Comparison of ENCODE assay signal across 25 cellular contexts in genomic region chr5:12691330-12691729, GRCh38.
DNase-seq lines count a peak whose midpoint lies in the region; ATAC-seq and TF ChIP-seq lines count a peak whose summit lies in the region.
"Had no signal": no experiment of that assay in that cellular context is flagged by ENCODE, and none has a peak within 500 bp of the region (broad histone marks: within the 10 kb centered on the region; RNA-seq: fewer than 3 reads in every experiment).

No MANE protein-coding gene starts in this region.

- ATAC-seq in GM23338 (no peak), HG03571 (IDR thresholded peaks at IDR 0.05; ENCODE audit: unreplicated experiment) (no peak)
- ATAC-seq: activated CD8-positive, alpha-beta memory T cell treated with anti-CD3 and anti-CD28 coated beads, Interleukin-2, amount 10 ng/mL, durations not matched to agents 7 days and 5 days; psoas muscle; T-helper 17 cell had no signal

- H3K9me3 ChIP-seq in Caco-2: no peaks in the 10 kb centered on the region
- H3K9me3 ChIP-seq in WERI-Rb-1 (ENCODE audit: severe bottlenecking): no peaks in the 10 kb centered on the region
- H3K9me3 ChIP-seq: BLaER1, psoas muscle had no signal

- H3K36me3 ChIP-seq in Caco-2 (ENCODE audit: control insufficient read depth, insufficient read depth, low read length) (no peaks in the 10 kb centered on the region), GM23338 (ENCODE audit: insufficient read depth) (no peaks in the 10 kb centered on the region), WERI-Rb-1 (no peaks in the 10 kb centered on the region)
- H3K36me3 ChIP-seq: BLaER1 had no signal

- CTCF ChIA-PET in Caco-2 (lab: Charles Lee): no interaction called here

- H2AFZ ChIP-seq in GM23338: peak overlapping the region; percentile 52; the same call in 1 of the 2 replicates

- DNase-seq in Caco-2 (peak in 1 of 2 experiments; percentile 5), GM23338 (ENCODE audit: low spot score) (no peak), WERI-Rb-1 (peak; percentile 27), left kidney (ENCODE audit: low read depth, low spot score) (peak; percentile 16), HFFc6 (no peak)
- DNase-seq in stimulated activated CD4-positive, alpha-beta T cell treated with anti-CD3 and anti-CD28 coated beads, Interleukin-2, amount 100 ng/mL, for 24 hours: no peak
- DNase-seq: activated CD4-positive, alpha-beta T cell treated with anti-CD3 and anti-CD28 coated beads, Interleukin-2, amount 10 ng/mL, durations not matched to agents 24 days and 14 days; activated CD8-positive, alpha-beta memory T cell treated with anti-CD3 and anti-CD28 coated beads, Interleukin-2, amount 10 ng/mL, durations not matched to agents 7 days and 5 days; aorta; caudate nucleus; DMS79 treated with DMSO at 0.1 percent for 48 hours; glutamatergic neuron; HCEC 1CT; MM.1S; NCI-H1417; NCI-H2081; NCI-H524 treated with DMSO at 0.1 percent for 48 hours; psoas muscle; T-helper 17 cell had no signal

- BruUV-seq in Caco-2 (replicated peaks; lab: Mats Ljungman, UMichigan): no TSS peak

- no peaks in the 10 kb centered on the region for H3K9me2 ChIP-seq in GM23338 (ENCODE audit: insufficient read depth)

- no peaks in the 10 kb centered on the region for H3K79me2 ChIP-seq in GM23338 (replicated peaks; ENCODE audit: insufficient read depth)

- H3K27me3 ChIP-seq in Caco-2 (replicated peaks; ENCODE audit: control insufficient read depth, insufficient read depth, low read length) (no peaks in the 10 kb centered on the region), GM23338 (ENCODE audit: insufficient read depth) (no peaks in the 10 kb centered on the region), WERI-Rb-1 (ENCODE audit: insufficient read depth, low read depth, severe bottlenecking) (no peaks in the 10 kb centered on the region)
- H3K27me3 ChIP-seq: BLaER1 had no signal

- TF ChIP-seq CTCF in Caco-2 (IDR thresholded peaks at IDR 0.05; ENCODE audit: insufficient read depth in 1 of 2, low read depth in 1 of 2, low read length in 1 of 2, severe bottlenecking in 1 of 2, unreplicated experiment in 1 of 2) (no peak), GM23338 (conservative IDR thresholded peaks at IDR 0.05; ENCODE audit: low read depth in 2 of 2) (no peak), WERI-Rb-1 (IDR thresholded peaks at IDR 0.05; ENCODE audit: low read depth, low read length) (no peak), HFFc6 (IDR thresholded peaks at IDR 0.05) (no peak)

- H4K20me1 ChIP-seq in GM23338 (replicated peaks; ENCODE audit: insufficient read depth): no peaks in the 10 kb centered on the region
- H4K20me1 ChIP-seq: BLaER1 had no signal

- peaks cover 11% of the 10 kb centered on the region for H3K9me3 Mint-ChIP-seq in Caco-2 (ENCODE audit: unreplicated experiment)
- no peaks in the 10 kb centered on the region for H3K9me3 Mint-ChIP-seq in GM23338
- H3K9me3 Mint-ChIP-seq in HFFc6: peaks cover 33% of the 10 kb centered on the region

- H3K4me3 ChIP-seq in Caco-2 (ENCODE audit: low read depth, low read length) (no peak overlapping the region), GM23338 (no peak overlapping the region), WERI-Rb-1 (ENCODE audit: low read depth, low read length) (no peak overlapping the region)
- H3K4me3 ChIP-seq: BLaER1, lung, psoas muscle, SK-N-MC had no signal

- H3K27ac Mint-ChIP-seq in Caco-2 (ENCODE audit: unreplicated experiment): no peak overlapping the region
- H3K27ac Mint-ChIP-seq in GM23338: peak overlapping the region; percentile 83; the same call in 1 of the 2 replicates
- H3K27ac Mint-ChIP-seq in HFFc6: no peak overlapping the region
- H3K27ac Mint-ChIP-seq: activated CD4-positive, alpha-beta T cell treated with anti-CD3 and anti-CD28 coated beads, Interleukin-2, amount 10 ng/mL, durations not matched to agents 24 days and 14 days; activated CD8-positive, alpha-beta memory T cell treated with anti-CD3 and anti-CD28 coated beads, Interleukin-2, amount 10 ng/mL, durations not matched to agents 7 days and 5 days; activated naive CD4-positive, alpha-beta T cell treated with anti-CD3 and anti-CD28 coated beads, Interleukin-2, amount 50 U/mL, for 24 hours; dendritic cell treated with granulocyte-macrophage colony-stimulating factor and Interleukin-4, amounts not matched to agents 40 ng/mL and 50 ng/mL, for 4 days; T-helper 17 cell had no signal

- H3K4me1 Mint-ChIP-seq in Caco-2 (ENCODE audit: low read depth, unreplicated experiment): peaks cover 16% of the 10 kb centered on the region
- peaks cover 10% of the 10 kb centered on the region for H3K4me1 Mint-ChIP-seq in GM23338
- H3K4me1 Mint-ChIP-seq in HFFc6 (ENCODE audit: low read depth): no peaks in the 10 kb centered on the region
- H3K4me1 Mint-ChIP-seq: activated CD4-positive, alpha-beta T cell treated with anti-CD3 and anti-CD28 coated beads, Interleukin-2, amount 10 ng/mL, durations not matched to agents 24 days and 14 days; activated CD8-positive, alpha-beta memory T cell treated with anti-CD3 and anti-CD28 coated beads, Interleukin-2, amount 10 ng/mL, durations not matched to agents 7 days and 5 days; activated naive CD4-positive, alpha-beta T cell treated with anti-CD3 and anti-CD28 coated beads, Interleukin-2, amount 50 U/mL, for 24 hours; T-helper 17 cell had no signal

- H3K27me3 Mint-ChIP-seq in Caco-2 (ENCODE audit: insufficient read depth, unreplicated experiment) (peaks cover 4% of the 10 kb centered on the region), GM23338 (ENCODE audit: insufficient read depth, low read depth, poor library complexity) (no peaks in the 10 kb centered on the region), HFFc6 (ENCODE audit: insufficient read depth) (peaks cover 1% of the 10 kb centered on the region; the same call in 1 of the 2 replicates)
- H3K27me3 Mint-ChIP-seq: activated CD4-positive, alpha-beta T cell treated with anti-CD3 and anti-CD28 coated beads, Interleukin-2, amount 10 ng/mL, durations not matched to agents 24 days and 14 days; activated CD8-positive, alpha-beta memory T cell treated with anti-CD3 and anti-CD28 coated beads, Interleukin-2, amount 10 ng/mL, durations not matched to agents 7 days and 5 days; activated naive CD4-positive, alpha-beta T cell treated with anti-CD3 and anti-CD28 coated beads, Interleukin-2, amount 50 U/mL, for 24 hours; dendritic cell treated with granulocyte-macrophage colony-stimulating factor and Interleukin-4, amounts not matched to agents 40 ng/mL and 50 ng/mL, for 4 days; T-helper 17 cell had no signal

- POLR2A ChIA-PET in Caco-2 (lab: Charles Lee): no interaction called here

- intact Hi-C loops in Caco-2 (cut with micrococcal nuclease; ENCODE audit: unreplicated experiment): no loop called here

- H3K27ac ChIP-seq in GM23338 (ENCODE audit: low read depth) (no peak overlapping the region), WERI-Rb-1 (no peak overlapping the region)
- H3K27ac ChIP-seq: BLaER1, psoas muscle, SK-N-MC had no signal

- no peaks in the 10 kb centered on the region for H3K36me3 Mint-ChIP-seq in Caco-2 (ENCODE audit: insufficient read depth, unreplicated experiment)
- no peaks in the 10 kb centered on the region for H3K36me3 Mint-ChIP-seq in GM23338 (ENCODE audit: low read depth)
- H3K36me3 Mint-ChIP-seq in HFFc6 (ENCODE audit: low read depth): no peaks in the 10 kb centered on the region
- H3K36me3 Mint-ChIP-seq: activated CD8-positive, alpha-beta memory T cell treated with anti-CD3 and anti-CD28 coated beads, Interleukin-2, amount 10 ng/mL, durations not matched to agents 7 days and 5 days; activated naive CD4-positive, alpha-beta T cell treated with anti-CD3 and anti-CD28 coated beads, Interleukin-2, amount 50 U/mL, for 24 hours had no signal

- H3K4me2 ChIP-seq in GM23338: no peak overlapping the region
- H3K4me2 ChIP-seq: BLaER1 had no signal

- H3F3A ChIP-seq in GM23338 (replicated peaks; ENCODE audit: low read depth): no peaks in the 10 kb centered on the region

- H3K4me1 ChIP-seq in Caco-2: no peaks in the 10 kb centered on the region
- H3K4me1 ChIP-seq in GM23338 (ENCODE audit: insufficient read depth): peaks cover 16% of the 10 kb centered on the region
- H3K4me1 ChIP-seq: BLaER1, psoas muscle had no signal

- H3K4me3 Mint-ChIP-seq in Caco-2 (ENCODE audit: unreplicated experiment) (peak overlapping the region; percentile 57), GM23338 (no peak overlapping the region), HFFc6 (no peak overlapping the region)
- H3K4me3 Mint-ChIP-seq: activated CD4-positive, alpha-beta T cell treated with anti-CD3 and anti-CD28 coated beads, Interleukin-2, amount 10 ng/mL, durations not matched to agents 24 days and 14 days; activated CD8-positive, alpha-beta memory T cell treated with anti-CD3 and anti-CD28 coated beads, Interleukin-2, amount 10 ng/mL, durations not matched to agents 7 days and 5 days; activated naive CD4-positive, alpha-beta T cell treated with anti-CD3 and anti-CD28 coated beads, Interleukin-2, amount 50 U/mL, for 24 hours; dendritic cell treated with granulocyte-macrophage colony-stimulating factor and Interleukin-4, amounts not matched to agents 40 ng/mL and 50 ng/mL, for 4 days; T-helper 17 cell had no signal

TF ChIP-seq in GM23338, 12 proteins besides CTCF, POLR2A, EP300 and RAD21 (continues in another document):
- no peak for TF ChIP-seq CREB1 (CRISPR knock-in tag; IDR thresholded peaks at IDR 0.05; ENCODE audit: low read depth)
- TF ChIP-seq STAT1 (IDR thresholded peaks at IDR 0.05; ENCODE audit: unreplicated experiment): no peak
- TF ChIP-seq EZH2phosphoT487 (IDR thresholded peaks at IDR 0.05; ENCODE audit: unreplicated experiment): no peak
- no peak for TF ChIP-seq JUNB (IDR thresholded peaks at IDR 0.05; ENCODE audit: unreplicated experiment)
- TF ChIP-seq ETS1 (IDR thresholded peaks at IDR 0.05): no peak
- no peak for TF ChIP-seq NANOG (IDR thresholded peaks at IDR 0.05; ENCODE audit: borderline replicate concordance)
- no peak for TF ChIP-seq EZH2 (IDR thresholded peaks at IDR 0.05; ENCODE audit: low read depth, unreplicated experiment)
- no peak for TF ChIP-seq ZNF114 (CRISPR knock-in tag; IDR thresholded peaks at IDR 0.05)
- TF ChIP-seq POLR2AphosphoS5 (IDR thresholded peaks at IDR 0.05; ENCODE audit: low read depth): no peak
- TF ChIP-seq ZNF331 (CRISPR knock-in tag; IDR thresholded peaks at IDR 0.05; ENCODE audit: low read depth): no peak

Comparison
In these comparisons a context has a peak if more than half of its experiments do, and no peak if none do; other contexts are left out.
1. DNase-seq: peak in WERI-Rb-1 (single experiment) and left kidney (single experiment); none in GM23338 (single experiment), HFFc6 (single experiment) and stimulated activated CD4-positive, alpha-beta T cell treated with anti-CD3 and anti-CD28 coated beads, Interleukin-2, amount 100 ng/mL, for 24 hours (0 of 2).